In genomic region chr4:304987-305680, GRCh38 we compare ENCODE assay signal across 10 cellular contexts. TPM values are rescaled to one million over a fixed set of nuclear protein-coding genes. Genes with fewer than 3 reads are reported as not detected.
DNase-seq lines count a peak whose midpoint lies in the region; ATAC-seq and TF ChIP-seq lines count a peak whose summit lies in the region.
"Had no signal": no experiment of that assay in that cellular context is flagged by ENCODE, and none has a peak within 500 bp of the region (broad histone marks: within the 10 kb centered on the region; RNA-seq: fewer than 3 reads in every experiment).

TSS of gene ZNF732 (minus strand) at chr4:305474. CDS start at chr4:305310, 164 bp downstream.

- DNase-seq in CD14-positive monocyte (ENCODE audit: low spot score) (no peak), SK-MEL-5 (ENCODE audit: low read depth, low spot score) (peak; percentile 15), glomerular endothelial cell (ENCODE audit: extremely low read depth, low read depth, low spot score) (peak; percentile 25), osteocyte (ENCODE audit: extremely low spot score, unreplicated experiment) (peak; percentile 84), NCI-H1105 treated with DMSO at 0.1 percent for 48 hours (lab: John Stamatoyannopoulos, UW) (no peak), cortex of kidney (lab: John Stamatoyannopoulos, UW) (no peak), GM19240 (ENCODE audit: insufficient read length, low spot score) (no peak)

- intact Hi-C loops in CD14-positive monocyte (cut with micrococcal nuclease): no loop called here

- TF ChIP-seq CTCF in CD14-positive monocyte (IDR thresholded peaks at IDR 0.05) (no peak), osteocyte (IDR thresholded peaks at IDR 0.05) (no peak)

- H3K27me3 Mint-ChIP-seq in CD14-positive monocyte (ENCODE audit: low read depth in 3 of 3) (peaks cover 23 to 28% (median 25%) of the 10 kb centered on the region in 3 donors), osteocyte (ENCODE audit: unreplicated experiment) (no peaks in the 10 kb centered on the region)

- H3K9me3 Mint-ChIP-seq in CD14-positive monocyte: peaks cover 35 to 76% (median 63%) of the 10 kb centered on the region in 7 donors
- peaks cover 15% of the 10 kb centered on the region for H3K9me3 Mint-ChIP-seq in osteocyte (ENCODE audit: unreplicated experiment)

- peaks cover 9% of the 10 kb centered on the region for H3K4me1 Mint-ChIP-seq in CD14-positive monocyte
- H3K4me1 Mint-ChIP-seq in osteocyte (ENCODE audit: unreplicated experiment): peaks cover 6% of the 10 kb centered on the region

- ATAC-seq in HG03565 (IDR thresholded peaks at IDR 0.05; ENCODE audit: unreplicated experiment): no peak
- ATAC-seq: GM12878 had no signal

- in situ Hi-C loops in SK-MEL-5 (cut with HindIII; ENCODE audit: low pct_unique_long_range_greater_than_20kb, low sequenced_read_pairs): no loop called here

- peaks cover 4 to 5% of the 10 kb centered on the region in 2 donors for H3K36me3 Mint-ChIP-seq in CD14-positive monocyte
- H3K36me3 Mint-ChIP-seq in osteocyte (ENCODE audit: unreplicated experiment): peaks cover 2% of the 10 kb centered on the region

- peak within 1 kb of the TSS; percentile 34 to 78 for H3K4me3 Mint-ChIP-seq in CD14-positive monocyte
- peak within 1 kb of the TSS; percentile 79 for H3K4me3 Mint-ChIP-seq in osteocyte (ENCODE audit: unreplicated experiment)
- H3K4me3 Mint-ChIP-seq: T-helper 1 cell treated with Interleukin-12 subunit alpha and Interleukin-12 subunit beta and Interleukin-4 antibody, amounts not matched to agents 30 μg/mL and 1 μg/mL, for 36 hours had no signal

- H3K27ac Mint-ChIP-seq in CD14-positive monocyte: peak within 1 kb of the TSS in 1 of 7 donors; percentile 26
- no peak within 1 kb of the TSS for H3K27ac Mint-ChIP-seq in osteocyte (ENCODE audit: unreplicated experiment)
- H3K27ac Mint-ChIP-seq: T-helper 1 cell treated with Interleukin-12 subunit alpha and Interleukin-12 subunit beta and Interleukin-4 antibody, amounts not matched to agents 30 μg/mL and 1 μg/mL, for 36 hours had no signal

RNA-seq across cellular contexts. Expression of gene ZNF732, which starts in this region (rescaled TPM):
- not detected for polyA plus RNA-seq in CD14-positive monocyte
- total RNA-seq in SK-MEL-5 (2014; rRNA removed; shearing (Covaris generic)): 0.08 TPM in 1 of 2 replicates, not detected in the other
- not detected in 2 replicates for polyA plus RNA-seq in SK-MEL-5 (2015; cell fraction: cytosol; rRNA removed)
- not detected in 2 replicates for polyA plus RNA-seq in SK-MEL-5 (2015; cell fraction: nucleus; rRNA removed)
- total RNA-seq in glomerular endothelial cell: 0.05 and 1.1 TPM in 2 replicates
- total RNA-seq in osteocyte: 0.30 and 0.31 TPM in 2 replicates
- total RNA-seq: GM12878 had no signal
- polyA plus RNA-seq: GM12878 had no signal

Comparison
In these comparisons a context has a peak if more than half of its experiments do, and no peak if none do; other contexts are left out.
1. Peak in DNase-seq in SK-MEL-5; RNA of the gene not detected or under 1 TPM.
2. Peak in DNase-seq in osteocyte; RNA of the gene not detected or under 1 TPM.